8 cellular contexts compared by ENCODE assay signal in genomic region chr1:42658880-42659337, GRCh38. TPM values are rescaled to one million over a fixed set of nuclear protein-coding genes. Genes with fewer than 3 reads are reported as not detected.
DNase-seq lines count a peak whose midpoint lies in the region; ATAC-seq and TF ChIP-seq lines count a peak whose summit lies in the region.

No MANE protein-coding gene starts in this region.

- no peak for ATAC-seq in left cardiac atrium

- H3K36me3 ChIP-seq in cardiac muscle cell, result peaks cover 7% of the 10 kb centered on the region
- H3K36me3 ChIP-seq in SU-DHL-6 (ENCODE audit: low read length), result peaks cover 27% of the 10 kb centered on the region

- H3K4me1 ChIP-seq in cardiac muscle cell (ENCODE audit: low read depth), result peaks cover 7% of the 10 kb centered on the region

- H3K79me2 ChIP-seq in SU-DHL-6 (ENCODE audit: insufficient read depth, low read length), result peaks cover 41% of the 10 kb centered on the region

- H4K20me1 ChIP-seq in SU-DHL-6 (ENCODE audit: low read depth, low read length), result no peaks in the 10 kb centered on the region

- in situ Hi-C loops in GM13976 (cut with MboI; ENCODE audit: low sequenced_read_pairs, unreplicated experiment), result no loop called here

- H3F3A ChIP-seq in SU-DHL-6 (ENCODE audit: insufficient read depth), result peaks cover 6% of the 10 kb centered on the region; the same call in 1 of the 2 replicates

- H3K4me2 ChIP-seq in SU-DHL-6 (ENCODE audit: low read depth, low read length, poor library complexity, severe bottlenecking), result peak overlapping the region; percentile 80

- H3K9me3 ChIP-seq in cardiac muscle cell (ENCODE audit: low read depth) (no peaks in the 10 kb centered on the region), SU-DHL-6 (ENCODE audit: insufficient read depth, low read length) (no peaks in the 10 kb centered on the region)

- intact Hi-C loops in left cardiac atrium (cut with DNase I), result no loop called here

- H3K9me2 ChIP-seq in SU-DHL-6 (replicated peaks; ENCODE audit: insufficient read depth, low read length), result no peaks in the 10 kb centered on the region

- TF ChIP-seq CTCF in cardiac muscle cell (IDR thresholded peaks at IDR 0.05; ENCODE audit: low read depth, low read length) (no peak), SU-DHL-6 (IDR thresholded peaks at IDR 0.05; ENCODE audit: insufficient read depth, low read length, poor library complexity, severe bottlenecking) (no peak), fibroblast of villous mesenchyme (IDR thresholded peaks at IDR 0.05; ENCODE audit: insufficient read depth, low read depth, low read length) (no peak), GM13976 (IDR thresholded peaks at IDR 0.05; ENCODE audit: borderline replicate concordance, control extremely low read depth, extremely low read depth, insufficient read depth, missing control alignments) (no peak)

- H2AFZ ChIP-seq in SU-DHL-6 (ENCODE audit: low read depth, low read length, severe bottlenecking), result peak overlapping the region; percentile 74

- peak overlapping the region; percentile 70 for H3K4me3 ChIP-seq in cardiac muscle cell
- H3K4me3 ChIP-seq in SU-DHL-6 (ENCODE audit: insufficient read depth, low read length, poor library complexity, severe bottlenecking), result peak overlapping the region; percentile 84
- peak overlapping the region; percentile 94 for H3K4me3 ChIP-seq in fibroblast of villous mesenchyme (ENCODE audit: low read depth, low read length)

- H3K27ac ChIP-seq in cardiac muscle cell, result peak overlapping the region; percentile 83
- peak overlapping the region; percentile 30 for H3K27ac ChIP-seq in SU-DHL-6 (ENCODE audit: low read depth, low read length)

- peaks cover 4% of the 10 kb centered on the region for H3K27me3 ChIP-seq in cardiac muscle cell
- H3K27me3 ChIP-seq in SU-DHL-6 (ENCODE audit: low read length), result no peaks in the 10 kb centered on the region

- peak; percentile 18 to 41 for DNase-seq in cardiac muscle cell (ENCODE audit: low read depth in 1 of 2, low spot score in 1 of 2)
- no peak for DNase-seq in left cardiac atrium
- peak; percentile 42 for DNase-seq in fibroblast of villous mesenchyme (ENCODE audit: low read depth)
- peak; percentile 14 for DNase-seq in renal cortical epithelial cell (ENCODE audit: low read depth)
- no peak for DNase-seq in DMS153 (lab: John Stamatoyannopoulos, UW)
- no peak for DNase-seq in activated effector memory CD4-positive, alpha-beta T cell treated with Interleukin-2 at 50 U/mL for 16 hours
- DNase-seq in GM13976 (ENCODE audit: low spot score), result no peak

- peak overlapping the region; percentile 80 for H3K9ac ChIP-seq in SU-DHL-6 (ENCODE audit: low read length)

RNA-seq across cellular contexts. Expression of gene PPIH, which starts 0.7 kb away (rescaled TPM):
- 41.7 and 59.0 TPM in 2 replicates for total RNA-seq in cardiac muscle cell
- polyA plus RNA-seq in cardiac muscle cell, result 43.7 and 54.6 TPM in 2 replicates
- total RNA-seq in left cardiac atrium, result 10 to 100 TPM; 21.3 to 24.4 TPM
- total RNA-seq in fibroblast of villous mesenchyme, result 16.0 and 20.9 TPM in 2 replicates
- 18.9 and 32.0 TPM in 2 replicates for total RNA-seq in renal cortical epithelial cell

RNA-seq across cellular contexts. Expression of gene YBX1, which starts 23.3 kb away (rescaled TPM):
- total RNA-seq in cardiac muscle cell (1,046 and 1,156 TPM in 2 replicates), left cardiac atrium (100 to 1,000 TPM; 764 to 775 TPM), fibroblast of villous mesenchyme (557 and 578 TPM in 2 replicates), renal cortical epithelial cell (792 and 815 TPM in 2 replicates)
- 327 and 358 TPM in 2 replicates for polyA plus RNA-seq in cardiac muscle cell

Comparison
In these comparisons a context has a peak if more than half of its experiments do, and no peak if none do; other contexts are left out.
1. DNase-seq: peak in cardiac muscle cell (2 of 2), fibroblast of villous mesenchyme (single experiment) and renal cortical epithelial cell (single experiment); none in left cardiac atrium (single experiment), DMS153 (single experiment), activated effector memory CD4-positive, alpha-beta T cell treated with Interleukin-2 at 50 U/mL for 16 hours (single experiment) and GM13976 (single experiment).
2. Peak in every context shown above with its lines, with median percentiles within 50 percentile points of each other: H3K4me3 ChIP-seq.